Comparison of ENCODE assay signal across 21 cellular contexts in the genomic region with DNA sequence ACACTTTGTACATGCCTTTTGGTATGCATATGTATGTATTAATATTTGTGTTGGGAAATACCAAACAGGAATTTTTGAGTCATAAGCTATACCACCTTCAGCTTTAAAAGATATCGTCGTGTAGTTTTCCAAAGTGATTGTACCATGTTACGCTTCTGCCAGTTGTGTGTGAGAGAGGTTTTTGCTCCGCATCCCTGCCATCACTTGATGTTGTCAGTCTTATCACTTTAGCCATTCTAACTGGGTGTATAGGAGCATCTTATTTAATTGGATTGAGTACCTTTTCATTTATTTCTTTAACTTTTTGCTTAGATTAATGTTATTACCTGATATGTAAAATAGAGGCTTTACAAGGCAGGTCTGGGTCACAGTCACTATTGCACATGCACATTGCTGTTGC. TPM values are rescaled to one million over a fixed set of nuclear protein-coding genes. Genes with fewer than 3 reads are reported as not detected.
A peak's percentile ranks its signal among the peaks of the same experiment; 100 is the strongest.
DNase-seq lines count a peak whose midpoint lies in the region; ATAC-seq, FAIRE-seq and TF ChIP-seq lines count a peak whose summit lies in the region.
"Had no signal": no experiment of that assay in that cellular context is flagged by ENCODE, and none has a peak within 500 bp of the region (broad histone marks: within the 10 kb centered on the region; RNA-seq: fewer than 3 reads in every experiment).

No MANE protein-coding gene starts in this region.

- CTCF ChIA-PET in HepG2 (lab: Yijun Ruan, JAX; ENCODE audit: low intra/inter-chr PET ratio, low total read pairs), result no interaction called here

- TF ChIP-seq CTCF in HepG2 (CRISPR knock-in tag; IDR thresholded peaks at IDR 0.05), result no peak
- TF ChIP-seq CTCF in right lobe of liver (IDR thresholded peaks at IDR 0.05), result no peak
- TF ChIP-seq CTCF in nephron progenitor cell (IDR thresholded peaks at IDR 0.05), result no peak

- BruUV-seq in HepG2 (replicated peaks; lab: Mats Ljungman, UMichigan), result no TSS peak

- H2AFZ ChIP-seq in HepG2 (ENCODE audit: low read length), result no peak overlapping the region

- H4K20me1 ChIP-seq in HepG2 (ENCODE audit: insufficient read depth, low read length), result no peaks in the 10 kb centered on the region; the same call in 1 of the 2 replicates

- H3K9me3 ChIP-seq in HepG2 (ENCODE audit: low read length), result no peaks in the 10 kb centered on the region
- H3K9me3 ChIP-seq in right lobe of liver, result no peaks in the 10 kb centered on the region
- H3K9me3 ChIP-seq in adipocyte (ENCODE audit: control insufficient read depth, low read length), result no peaks in the 10 kb centered on the region
- H3K9me3 ChIP-seq: A549, BLaER1 had no signal

- WGBS in HepG2 (ENCODE audit: low lambda C conversion rate), result 91% methylated on average over 4 of the region's 4 CpGs
- WGBS in right lobe of liver (ENCODE audit: insufficient coverage, low coverage, low lambda C conversion rate, missing lambda C conversion rate), result 100% methylated on average over 4 of the region's 4 CpGs

- no peaks in the 10 kb centered on the region for H3K36me3 ChIP-seq in HepG2 (replicated peaks in 1 of 2; ENCODE audit: control insufficient read depth in 1 of 2, insufficient read depth in 2 of 2, low read length in 2 of 2)
- H3K36me3 ChIP-seq in right lobe of liver, result no peaks in the 10 kb centered on the region
- no peaks in the 10 kb centered on the region for H3K36me3 ChIP-seq in adipocyte (ENCODE audit: control insufficient read depth, insufficient read depth, low read length, severe bottlenecking)
- H3K36me3 ChIP-seq: BLaER1 had no signal

- no peak overlapping the region for H3K4me2 ChIP-seq in HepG2 (ENCODE audit: low read depth, low read length)
- H3K4me2 ChIP-seq: A549 had no signal

- H3K27me3 Mint-ChIP-seq in nephron progenitor cell (ENCODE audit: low read depth, poor library complexity), result no peaks in the 10 kb centered on the region

- ATAC-seq in HepG2, result no peak
- ATAC-seq in right lobe of liver, result no peak
- ATAC-seq in HG02884 (IDR thresholded peaks at IDR 0.05; ENCODE audit: unreplicated experiment), result no peak
- ATAC-seq in GM18907 (IDR thresholded peaks at IDR 0.05; ENCODE audit: unreplicated experiment), result no peak
- ATAC-seq in HG03342 (IDR thresholded peaks at IDR 0.05; ENCODE audit: unreplicated experiment), result no peak
- ATAC-seq: A549, SK-N-SH treated with all-trans-retinoic acid at 6 μM for 48 hours had no signal

- H3K27me3 ChIP-seq in HepG2 (ENCODE audit: control insufficient read depth in 1 of 2, insufficient read depth in 2 of 2, low read length in 2 of 2) (no peaks in the 10 kb centered on the region; a peak in 1 of 5 replicates), right lobe of liver (no peaks in the 10 kb centered on the region), adipocyte (replicated peaks; ENCODE audit: control insufficient read depth, insufficient read depth, low read length) (no peaks in the 10 kb centered on the region)
- H3K27me3 ChIP-seq: BLaER1 had no signal

- peaks cover 56% of the 10 kb centered on the region for H3K79me2 ChIP-seq in HepG2 (ENCODE audit: insufficient read depth, low read length)

- peaks cover 45% of the 10 kb centered on the region for H3K4me1 Mint-ChIP-seq in nephron progenitor cell

- no peak for TF ChIP-seq POLR2A in HepG2 (IDR thresholded peaks at IDR 0.05; ENCODE audit: insufficient read depth in 1 of 2, low read depth in 2 of 2, low read length in 2 of 2)
- no peak for TF ChIP-seq POLR2A in right lobe of liver (IDR thresholded peaks at IDR 0.05)

- H3K9me3 Mint-ChIP-seq in nephron progenitor cell, result no peaks in the 10 kb centered on the region

- peak overlapping the region; percentile 99 for H3K4me3 Mint-ChIP-seq in nephron progenitor cell

- no peak for FAIRE-seq in HepG2 (lab: Jason Lieb, UNC)
- FAIRE-seq: A549, D721Med had no signal

- peaks cover 13% of the 10 kb centered on the region for H3K36me3 Mint-ChIP-seq in nephron progenitor cell (ENCODE audit: low read depth)

- TF ChIP-seq EP300 in HepG2 (IDR thresholded peaks at IDR 0.05; ENCODE audit: low read depth in 2 of 2, low read length in 2 of 2) (no peak), HepG2 (CRISPR knock-in tag; IDR thresholded peaks at IDR 0.05; ENCODE audit: borderline replicate concordance) (no peak)

- in situ Hi-C loops in HepG2 (cut with HindIII; ENCODE audit: extremely low pct_ligation_motif_present, low pct_unique_long_range_greater_than_20kb), result loop anchor here (5.0 kb wide), 1 partner anchor 73 kb away; a partner anchor contains a TSS

- no peak for DNase-seq in HepG2 (ENCODE audit: low spot score)
- no peak for DNase-seq in right lobe of liver
- DNase-seq in adipocyte (ENCODE audit: low read depth), result peak; percentile 7
- no peak for DNase-seq in nephron progenitor cell
- DNase-seq: DMS79 treated with DMSO at 0.1 percent for 48 hours, HCEC 1CT, KBM-7, MV-4-11, NCI-H187 treated with DMSO at 0.1 percent for 48 hours, NCI-H2227 treated with DMSO at 0.1 percent for 48 hours, NCI-H510A treated with DMSO at 0.1 percent for 48 hours, NCI-H774, OCI-M1, SHP77 treated with DMSO at 0.1 percent for 48 hours had no signal

- H3K4me1 ChIP-seq in HepG2 (ENCODE audit: insufficient read depth, low read length), result peaks cover 18% of the 10 kb centered on the region
- H3K4me1 ChIP-seq in right lobe of liver, result peaks cover 0 to 15% (median 3%) of the 10 kb centered on the region in 4 donors
- peaks cover 32% of the 10 kb centered on the region for H3K4me1 ChIP-seq in adipocyte (ENCODE audit: control insufficient read depth, insufficient read depth, low read length)

- H3K27ac ChIP-seq in HepG2 (ENCODE audit: extremely low read length, insufficient read depth, low read length) (no peak overlapping the region), right lobe of liver (no peak overlapping the region)
- H3K27ac ChIP-seq: A549, BLaER1 had no signal

- H3K27ac Mint-ChIP-seq in nephron progenitor cell, result no peak overlapping the region

- intact Hi-C loops in HepG2 (cut with micrococcal nuclease; ENCODE audit: unreplicated experiment) (loop anchor here (10.0 kb wide), 1 partner anchor 156 kb away; no protein-coding TSS in a partner anchor), right lobe of liver (cut with DNase I) (loop anchor here in 1 of 2 donors (10.0 kb wide), 1 partner anchor 66 kb away; no protein-coding TSS in a partner anchor)

- no peak overlapping the region for H3K4me3 ChIP-seq in HepG2 (replicated peaks in 1 of 3; ENCODE audit: insufficient read depth in 1 of 3, low read depth in 2 of 3, low read length in 3 of 3)
- H3K4me3 ChIP-seq in right lobe of liver, result no peak overlapping the region
- H3K4me3 ChIP-seq in adipocyte (ENCODE audit: low read length), result no peak overlapping the region
- H3K4me3 ChIP-seq: A549, BLaER1 had no signal

- H3K9ac ChIP-seq in HepG2 (ENCODE audit: insufficient read depth, low read depth, low read length) (no peak overlapping the region), adipocyte (ENCODE audit: low read length) (no peak overlapping the region)
- H3K9ac ChIP-seq: BLaER1 had no signal

- TF ChIP-seq RAD21 in HepG2 (CRISPR knock-in tag; IDR thresholded peaks at IDR 0.05), result no peak

- POLR2A ChIA-PET in HepG2 (lab: Yijun Ruan, JAX), result no interaction called here

RNA-seq across cellular contexts. Expression of a gene that starts 3.4 kb away (rescaled TPM):
- total RNA-seq in HepG2 (2016; rRNA removed; fragmentation: Illumina TruSeq; extraction: Trizol), result 34.4 and 43.2 TPM in 2 replicates
- 17.0 and 25.3 TPM in 2 replicates for total RNA-seq in HepG2 (2016; cell fraction: cytosol; rRNA removed; fragmentation: Illumina TruSeq; extraction: Trizol; ENCODE audit: low read depth)
- 31.5 and 39.5 TPM in 2 replicates for total RNA-seq in HepG2 (2016; cell fraction: insoluble cytoplasmic fraction; rRNA removed; fragmentation: Illumina TruSeq; extraction: Trizol)
- total RNA-seq in HepG2 (2016; cell fraction: membrane; rRNA removed; fragmentation: Illumina TruSeq; extraction: Trizol), result 26.6 and 27.4 TPM in 2 replicates
- 28.3 and 29.2 TPM in 2 replicates for total RNA-seq in HepG2 (2016; cell fraction: nucleus; rRNA removed; fragmentation: Illumina TruSeq; extraction: Trizol)
- 12.5 and 16.2 TPM in 2 replicates for polyA plus RNA-seq in HepG2 (2011; rRNA removed)
- 10.7 and 12.2 TPM in 2 replicates for polyA plus RNA-seq in HepG2 (2011; cell fraction: cytosol; rRNA removed)
- 7.1 and 7.7 TPM in 2 replicates for polyA plus RNA-seq in HepG2 (2011; cell fraction: nucleus; rRNA removed)
- polyA plus RNA-seq in HepG2 (2012), result 12.6 and 18.5 TPM in 2 replicates
- 14.4 and 24.4 TPM in 2 replicates for polyA plus RNA-seq in HepG2 (2016; cell fraction: cytosol; fragmentation: Illumina TruSeq; extraction: Trizol; ENCODE audit: low read depth)
- 35.3 and 37.9 TPM in 2 replicates for polyA plus RNA-seq in HepG2 (2016; cell fraction: insoluble cytoplasmic fraction; fragmentation: Illumina TruSeq; extraction: Trizol; ENCODE audit: low read depth)
- polyA plus RNA-seq in HepG2 (2016; cell fraction: membrane; fragmentation: Illumina TruSeq; extraction: Trizol; ENCODE audit: low read depth), result 19.7 and 23.8 TPM in 2 replicates
- polyA plus RNA-seq in HepG2 (2016; cell fraction: nucleus; fragmentation: Illumina TruSeq; extraction: Trizol; ENCODE audit: insufficient read depth, low read depth), result 24.6 and 27.7 TPM in 2 replicates
- polyA minus RNA-seq in HepG2 (2011; rRNA and poly(A)+ RNA removed; ENCODE audit: low replicate concordance), result 7.3 and 10.3 TPM in 2 replicates
- 10.6 and 16.8 TPM in 2 replicates for polyA minus RNA-seq in HepG2 (2011; cell fraction: cytosol; rRNA and poly(A)+ RNA removed)
- polyA minus RNA-seq in HepG2 (2011; cell fraction: nucleus; rRNA and poly(A)+ RNA removed), result 22.9 and 29.7 TPM in 2 replicates
- 1 to 10 TPM; 6.3 to 9.1 (median 7.5) TPM for total RNA-seq in right lobe of liver
